8 cellular contexts compared by ENCODE assay signal in genomic region chr15:45457215-45457614, GRCh38.
DNase-seq lines count a peak whose midpoint lies in the region; ATAC-seq and TF ChIP-seq lines count a peak whose summit lies in the region.

No MANE protein-coding gene starts in this region.

- no peaks in the 10 kb centered on the region for H3K9me3 ChIP-seq in transverse colon

- no peak for TF ChIP-seq POLR2A in transverse colon (IDR thresholded peaks at IDR 0.05)

- H3K36me3 Mint-ChIP-seq in activated T-cell treated with anti-CD3 and anti-CD28 coated beads, Interleukin-2, amount 50 U/mL, for 4 hours (ENCODE audit: insufficient read depth): no peaks in the 10 kb centered on the region

- ATAC-seq in activated T-cell treated with anti-CD3 and anti-CD28 coated beads, Interleukin-2, amount 50 U/mL, for 4 hours: no peak
- no peak for ATAC-seq in GM18519 (IDR thresholded peaks at IDR 0.05; ENCODE audit: low FRiP score, unreplicated experiment)

- intact Hi-C loops in transverse colon (cut with DNase I; ENCODE audit: low total_unique reads): no loop called here

- WGBS in transverse colon (ENCODE audit: low coverage in 1 of 2), 2 donors: 15 to 32% methylated on average over 3 to 5 of the region's 5 CpGs

- H3K4me1 Mint-ChIP-seq in activated T-cell treated with anti-CD3 and anti-CD28 coated beads, Interleukin-2, amount 50 U/mL, for 4 hours (ENCODE audit: low read depth): peaks cover 44% of the 10 kb centered on the region

- no peaks in the 10 kb centered on the region for H3K36me3 ChIP-seq in transverse colon

- DNase-seq in activated T-cell treated with anti-CD3 and anti-CD28 coated beads, Interleukin-2, amount 50 U/mL, for 4 hours: no peak
- no peak for DNase-seq in activated T-cell treated with anti-CD3 and anti-CD28 coated beads for 4 hours
- DNase-seq in iPS-NIHi7 (ENCODE audit: extremely low spot score): peak; percentile 28
- no peak for DNase-seq in transverse colon
- DNase-seq in NCI-H1436 treated with DMSO at 0.1 percent for 48 hours (lab: John Stamatoyannopoulos, UW): no peak
- DNase-seq in amygdala (lab: John Stamatoyannopoulos, UW): no peak

- no peak for TF ChIP-seq EP300 in transverse colon (IDR thresholded peaks at IDR 0.05; ENCODE audit: low read depth)

- TF ChIP-seq CTCF in VCaP (conservative IDR thresholded peaks at IDR 0.05) (no peak), transverse colon (IDR thresholded peaks at IDR 0.05) (no peak)

- no peaks in the 10 kb centered on the region for H3K27me3 Mint-ChIP-seq in activated T-cell treated with anti-CD3 and anti-CD28 coated beads, Interleukin-2, amount 50 U/mL, for 4 hours (ENCODE audit: low read depth)

- H3K27ac ChIP-seq in VCaP: peak overlapping the region; percentile 77
- peak overlapping the region; percentile 77 to 85 (median 82) for H3K27ac ChIP-seq in transverse colon

- in situ Hi-C loops in transverse colon (cut with MboI; ENCODE audit: low pct_ligation_motif_present in 1 of 4, low pct_unique_long_range_greater_than_20kb in 1 of 4, low sequenced_read_pairs in 3 of 4): loop anchor here (10.0 to 25.0 kb wide), 2 partner anchors 155 to 158 kb away; no protein-coding TSS in a partner anchor

- H3K27me3 ChIP-seq in transverse colon: no peaks in the 10 kb centered on the region

- H3K4me1 ChIP-seq in transverse colon: peaks cover 6 to 57% (median 42%) of the 10 kb centered on the region in 4 donors

- H3K9me3 Mint-ChIP-seq in activated T-cell treated with anti-CD3 and anti-CD28 coated beads, Interleukin-2, amount 50 U/mL, for 4 hours: no peaks in the 10 kb centered on the region

- H3K4me3 ChIP-seq in transverse colon: no peak overlapping the region

- H3K4me3 Mint-ChIP-seq in activated T-cell treated with anti-CD3 and anti-CD28 coated beads, Interleukin-2, amount 50 U/mL, for 4 hours: peak overlapping the region; percentile 79
